ENCODE assay signal across 16 cellular contexts in genomic region chr17:64259922-64260321, GRCh38. TPM values are rescaled to one million over a fixed set of nuclear protein-coding genes. Genes with fewer than 3 reads are reported as not detected.
DNase-seq lines count a peak whose midpoint lies in the region; ATAC-seq and TF ChIP-seq lines count a peak whose summit lies in the region.
"Had no signal": no experiment of that assay in that cellular context is flagged by ENCODE, and none has a peak within 500 bp of the region (broad histone marks: within the 10 kb centered on the region; RNA-seq: fewer than 3 reads in every experiment).

No MANE protein-coding gene starts in this region.

- H4K91ac ChIP-seq in IMR-90 (ENCODE audit: insufficient read depth, low read depth, low read length) (no peak overlapping the region), mesenchymal stem cell (ENCODE audit: low read length) (no peak overlapping the region)

- H3K23ac ChIP-seq in IMR-90 (ENCODE audit: low read depth, low read length): no peak overlapping the region
- no peak overlapping the region for H3K23ac ChIP-seq in mesenchymal stem cell (ENCODE audit: low read length in 2 of 2)

- H3K4me1 ChIP-seq in IMR-90 (ENCODE audit: control insufficient read depth, insufficient read depth, low read length) (peaks cover 5% of the 10 kb centered on the region), breast epithelium (peaks cover 5 to 9% of the 10 kb centered on the region in 2 donors), mesenchymal stem cell (ENCODE audit: control insufficient read depth, insufficient read depth, low read depth, low read length) (peaks cover 5% of the 10 kb centered on the region)

- POLR2A ChIA-PET in IMR-90 (lab: Charles Lee; ENCODE audit: unreplicated experiment): no interaction called here

- H2BK15ac ChIP-seq in IMR-90 (ENCODE audit: low read depth, low read length): no peak overlapping the region
- no peak overlapping the region for H2BK15ac ChIP-seq in mesenchymal stem cell (ENCODE audit: low read depth, poor library complexity, severe bottlenecking)

- no peak overlapping the region for H2AK9ac ChIP-seq in IMR-90 (replicated peaks; ENCODE audit: low read depth, low read length, poor library complexity)

- CTCF ChIA-PET in IMR-90 (lab: Yijun Ruan, JAX): no interaction called here

- H2BK120ac ChIP-seq in IMR-90 (ENCODE audit: low read depth, low read length): no peak overlapping the region
- no peak overlapping the region for H2BK120ac ChIP-seq in mesenchymal stem cell (ENCODE audit: low read depth, low read length)

- H2AK5ac ChIP-seq in IMR-90 (ENCODE audit: low read depth, low read length) (no peak overlapping the region), mesenchymal stem cell (ENCODE audit: low read length, severe bottlenecking) (no peak overlapping the region)

- H3K4me2 ChIP-seq in IMR-90 (ENCODE audit: low read depth, low read length): no peak overlapping the region
- no peak overlapping the region for H3K4me2 ChIP-seq in mesenchymal stem cell (ENCODE audit: low read length, poor library complexity, severe bottlenecking)

- dilution Hi-C loops in IMR-90 (cut with HindIII; ENCODE audit: low sequenced_read_pairs, unreplicated experiment): no loop called here

- ATAC-seq in IMR-90 (ENCODE audit: low read depth): no peak
- ATAC-seq in GM19328 (IDR thresholded peaks at IDR 0.05; ENCODE audit: unreplicated experiment): no peak
- no peak for ATAC-seq in sciatic nerve

- no peak overlapping the region for H3K14ac ChIP-seq in IMR-90 (replicated peaks; ENCODE audit: low read depth, low read length)
- H3K14ac ChIP-seq in mesenchymal stem cell (ENCODE audit: low read length in 2 of 2): no peak overlapping the region

- H2BK12ac ChIP-seq in mesenchymal stem cell (ENCODE audit: low read length in 2 of 2): no peak overlapping the region

- TF ChIP-seq CTCF in AG10803 (conservative IDR thresholded peaks at IDR 0.05; ENCODE audit: low read length) (no peak), IMR-90 (conservative IDR thresholded peaks at IDR 0.05; ENCODE audit: low read depth, low read length) (no peak), breast epithelium (IDR thresholded peaks at IDR 0.05) (no peak)

- H2BK20ac ChIP-seq in IMR-90 (ENCODE audit: low read depth, low read length): no peak overlapping the region

- H3K9me3 ChIP-seq in IMR-90 (ENCODE audit: control insufficient read depth, insufficient read depth, low read length) (no peaks in the 10 kb centered on the region), breast epithelium (no peaks in the 10 kb centered on the region), mesenchymal stem cell (ENCODE audit: control insufficient read depth, low read length) (no peaks in the 10 kb centered on the region)
- H3K9me3 ChIP-seq: esophagus muscularis mucosa had no signal

- peaks cover 17% of the 10 kb centered on the region for H4K20me1 ChIP-seq in IMR-90 (ENCODE audit: insufficient read depth, low read length)

- no peak overlapping the region for H3K56ac ChIP-seq in IMR-90 (ENCODE audit: extremely low read depth, insufficient read depth, low read length)

- peak; percentile 81 for DNase-seq in AG10803 (ENCODE audit: low read depth)
- peak; percentile 61 for DNase-seq in IMR-90
- no peak for DNase-seq in breast epithelium (ENCODE audit: low spot score in 2 of 2)
- peak; percentile 36 for DNase-seq in mesenchymal stem cell
- DNase-seq in SK-N-DZ (ENCODE audit: low spot score): no peak
- DNase-seq in caudate nucleus (lab: John Stamatoyannopoulos, UW): no peak
- no peak for DNase-seq in sciatic nerve (ENCODE audit: low spot score)
- DNase-seq: activated CD4-positive, alpha-beta T cell treated with anti-CD3 and anti-CD28 coated beads for 48 hours; cerebellar nuclear complex; naive B cell; NCI-H1048; NCI-H774; stimulated activated CD4-positive, alpha-beta T cell treated with anti-CD3 and anti-CD28 coated beads, Interleukin-15, amount 100 ng/mL, for 24 hours; stimulated activated CD8-positive, alpha-beta memory T cell treated with anti-CD3 and anti-CD28 coated beads, Interleukin-4, amount 100 ng/mL, for 48 hours had no signal

- no peak for TF ChIP-seq RAD21 in IMR-90 (IDR thresholded peaks at IDR 0.05; ENCODE audit: low read length)

- no peak overlapping the region for H4K5ac ChIP-seq in IMR-90 (ENCODE audit: low read depth, low read length)

- no peak overlapping the region for H3K9ac ChIP-seq in IMR-90 (ENCODE audit: low read depth, low read length)
- H3K9ac ChIP-seq in mesenchymal stem cell (ENCODE audit: low read length): no peak overlapping the region

- no CpG with 5 or more reads among the region's 3 CpGs for WGBS in IMR-90 (ENCODE audit: extremely low coverage in 2 of 2, insufficient read length in 1 of 2), 2 experiments
- WGBS in mesenchymal stem cell: 83% methylated on average over 3 of the region's 3 CpGs

- H4K8ac ChIP-seq in IMR-90 (ENCODE audit: low read depth in 2 of 2, low read length in 2 of 2) (no peak overlapping the region), mesenchymal stem cell (ENCODE audit: low read length) (no peak overlapping the region)

- H3K27ac ChIP-seq in IMR-90 (ENCODE audit: insufficient read depth, low read length): no peak overlapping the region
- H3K27ac ChIP-seq in breast epithelium: peak overlapping the region; percentile 49 to 58
- H3K27ac ChIP-seq in mesenchymal stem cell (ENCODE audit: low read length, poor library complexity, severe bottlenecking): no peak overlapping the region
- H3K27ac ChIP-seq in caudate nucleus (ENCODE audit: low read depth, low read length): no peak overlapping the region
- H3K27ac ChIP-seq: esophagus muscularis mucosa had no signal

- no TSS peak for BruUV-seq in IMR-90 (replicated peaks; lab: Mats Ljungman, UMichigan)

- H2BK5ac ChIP-seq in IMR-90 (ENCODE audit: low read depth, low read length, poor library complexity, severe bottlenecking) (no peak overlapping the region), mesenchymal stem cell (ENCODE audit: low read depth, low read length, poor library complexity, severe bottlenecking) (no peak overlapping the region)

- H3K4ac ChIP-seq in IMR-90 (ENCODE audit: low read depth, low read length) (no peak overlapping the region), mesenchymal stem cell (ENCODE audit: low read depth in 1 of 2, low read length in 2 of 2) (no peak overlapping the region)

- intact Hi-C loops in IMR-90 (cut with micrococcal nuclease) (loop anchor here (5.0 kb wide), 1 partner anchor 58 kb away; no protein-coding TSS in a partner anchor), breast epithelium (cut with DNase I; ENCODE audit: low total_unique reads) (loop anchor here (10.0 kb wide), 1 partner anchor 115 kb away; no protein-coding TSS in a partner anchor), sciatic nerve (cut with DNase I) (loop anchor here (10.0 kb wide), 1 partner anchor 105 kb away; no protein-coding TSS in a partner anchor)

- H3K27me3 ChIP-seq in IMR-90 (ENCODE audit: control insufficient read depth, insufficient read depth, low read length) (no peaks in the 10 kb centered on the region), breast epithelium (no peaks in the 10 kb centered on the region), mesenchymal stem cell (ENCODE audit: control insufficient read depth in 1 of 2, insufficient read depth in 1 of 2, low read length in 2 of 2) (no peaks in the 10 kb centered on the region)
- H3K27me3 ChIP-seq: esophagus muscularis mucosa had no signal

- H3K9me1 ChIP-seq in IMR-90 (ENCODE audit: insufficient read depth, low read length): 0 out of 2 replicates have a peak, but pooled peaks cover 5% of the 10 kb centered on the region

- no peak overlapping the region for H2AFZ ChIP-seq in IMR-90 (replicated peaks; ENCODE audit: low read length, poor library complexity)
- no peak overlapping the region for H2AFZ ChIP-seq in mesenchymal stem cell (ENCODE audit: low read depth, low read length)

- H3K79me1 ChIP-seq in IMR-90 (ENCODE audit: low read depth in 1 of 2, low read length in 2 of 2) (peaks cover 49 to 54% of the 10 kb centered on the region in 2 experiments), mesenchymal stem cell (replicated peaks; ENCODE audit: low read length, poor library complexity, severe bottlenecking) (peaks cover 13% of the 10 kb centered on the region)

- H3K4me3 ChIP-seq in AG10803 (ENCODE audit: low read length): no peak overlapping the region
- H3K4me3 ChIP-seq in IMR-90 (ENCODE audit: insufficient read depth, low read depth, low read length): no peak overlapping the region
- H3K4me3 ChIP-seq in breast epithelium: no peak overlapping the region
- no peak overlapping the region for H3K4me3 ChIP-seq in mesenchymal stem cell (ENCODE audit: insufficient read depth in 1 of 2, low read depth in 1 of 2, low read length in 2 of 2)
- H3K4me3 ChIP-seq: esophagus muscularis mucosa had no signal

- in situ Hi-C loops in IMR-90 (cut with MboI; ENCODE audit: low sequenced_read_pairs): no loop called here

- no peak overlapping the region for H3K18ac ChIP-seq in IMR-90 (ENCODE audit: low read depth, low read length)
- H3K18ac ChIP-seq in mesenchymal stem cell (ENCODE audit: low read depth in 1 of 2, low read length in 2 of 2): no peak overlapping the region

- TF ChIP-seq POLR2A in IMR-90 (IDR thresholded peaks at IDR 0.05; ENCODE audit: low read depth, low read length) (no peak), breast epithelium (IDR thresholded peaks at IDR 0.05) (no peak)

- no peaks in the 10 kb centered on the region for H3K36me3 ChIP-seq in IMR-90 (ENCODE audit: control insufficient read depth, insufficient read depth, low read length)
- H3K36me3 ChIP-seq in breast epithelium: no peaks in the 10 kb centered on the region
- H3K36me3 ChIP-seq in mesenchymal stem cell (ENCODE audit: control insufficient read depth in 1 of 2, insufficient read depth in 2 of 2, low read depth in 1 of 2, low read length in 2 of 2): no peaks in the 10 kb centered on the region
- H3K36me3 ChIP-seq: esophagus muscularis mucosa had no signal

TF ChIP-seq in IMR-90, 13 proteins besides CTCF, POLR2A, EP300 and RAD21:
- TF ChIP-seq FOS (IDR thresholded peaks at IDR 0.05; ENCODE audit: low read depth, low read length) (no peak), CEBPB (IDR thresholded peaks at IDR 0.05; ENCODE audit: low read depth, low read length) (peak; percentile 84)
TF ChIP-seq in IMR-90: peak in this region for 1.

RNA-seq across cellular contexts. Expression of gene TEX2, which starts 3.1 kb away (rescaled TPM):
- 21.9 and 24.4 TPM in 2 replicates for total RNA-seq in IMR-90 (2012; rRNA removed)
- 17.1 and 18.2 TPM in 2 replicates for polyA plus RNA-seq in IMR-90 (2012; rRNA removed)
- 9.4 and 10.0 TPM in 2 replicates for polyA plus RNA-seq in IMR-90 (2012; cell fraction: cytosol; rRNA removed)
- 6.9 and 17.6 TPM in 2 replicates for polyA plus RNA-seq in IMR-90 (2012; cell fraction: nucleus; rRNA removed; ENCODE audit: low replicate concordance)
- total RNA-seq in breast epithelium: 10 to 100 TPM; 47.5 to 70.7 (median 69.6) TPM
- 14.2 TPM for polyA plus RNA-seq in mesenchymal stem cell (2013, experiment 1 of 2)
- 13.9 TPM for polyA plus RNA-seq in mesenchymal stem cell (2013, experiment 2 of 2)
- 7.8 and 9.3 TPM in 2 replicates for polyA plus RNA-seq in SK-N-DZ (2014; cell fraction: cytosol; rRNA removed)
- 19.5 and 21.8 TPM in 2 replicates for polyA plus RNA-seq in SK-N-DZ (2014; cell fraction: nucleus; rRNA removed)
- total RNA-seq in sciatic nerve: 39.5 TPM

Comparison
In these comparisons a context has a peak if more than half of its experiments do, and no peak if none do; other contexts are left out.
1. DNase-seq: peak in AG10803 (single experiment), IMR-90 (single experiment) and mesenchymal stem cell (single experiment); none in breast epithelium (0 of 2), SK-N-DZ (single experiment), caudate nucleus (0 of 61) and sciatic nerve (single experiment).
2. H3K27ac ChIP-seq: peak in breast epithelium (2 of 2); none in IMR-90 (single experiment), mesenchymal stem cell (single experiment) and caudate nucleus (single experiment).